ENCODE assay signal across 22 cellular contexts in genomic region chr5:149930754-149931574, GRCh38. TPM values are rescaled to one million over a fixed set of nuclear protein-coding genes. Genes with fewer than 3 reads are reported as not detected.
A peak's percentile ranks its signal among the peaks of the same experiment; 100 is the strongest.
DNase-seq lines count a peak whose midpoint lies in the region; ATAC-seq, FAIRE-seq and TF ChIP-seq lines count a peak whose summit lies in the region.
"Had no signal": no experiment of that assay in that cellular context is flagged by ENCODE, and none has a peak within 500 bp of the region (broad histone marks: within the 10 kb centered on the region; RNA-seq: fewer than 3 reads in every experiment).

No MANE protein-coding gene starts in this region.

- H3K4me3 ChIP-seq in WI38 (ENCODE audit: low read depth, low read length) (peak overlapping the region; percentile 29; the same call in 1 of the 2 replicates), smooth muscle cell (no peak overlapping the region)
- H3K4me3 ChIP-seq: HAP-1 had no signal

- TF ChIP-seq CTCF in WI38 (IDR thresholded peaks at IDR 0.05; ENCODE audit: low read depth, low read length) = no peak
- TF ChIP-seq CTCF in smooth muscle cell (IDR thresholded peaks at IDR 0.05; ENCODE audit: borderline replicate concordance, insufficient read depth, poor library complexity, severe bottlenecking) = no peak

- H3K4me2 ChIP-seq in smooth muscle cell = no peak overlapping the region

- H3K27ac ChIP-seq in smooth muscle cell (ENCODE audit: low read depth) = no peak overlapping the region
- H3K27ac ChIP-seq: C4-2B had no signal

- H3K9me3 ChIP-seq in smooth muscle cell (replicated peaks; ENCODE audit: low read depth) = no peaks in the 10 kb centered on the region
- H3K9me3 ChIP-seq: HAP-1 had no signal

- ATAC-seq in HG02678 (IDR thresholded peaks at IDR 0.05; ENCODE audit: unreplicated experiment) (no peak), GM18520 (IDR thresholded peaks at IDR 0.05; ENCODE audit: unreplicated experiment) (no peak)
- ATAC-seq: activated CD8-positive, alpha-beta memory T cell treated with anti-CD3 and anti-CD28 coated beads, Interleukin-2, amount 10 ng/mL, durations not matched to agents 7 days and 5 days had no signal

- 75% methylated on average over 7 of the region's 7 CpGs for WGBS in smooth muscle cell (ENCODE audit: low lambda C conversion rate)

- DNase-seq in LHCN-M2 (ENCODE audit: low read depth) (peak; percentile 17), smooth muscle cell (lab: John Stamatoyannopoulos, UW; ENCODE audit: unreplicated experiment) (no peak)
- DNase-seq in stimulated activated CD4-positive, alpha-beta T cell treated with anti-CD3 and anti-CD28 coated beads, Interleukin-4, amount 100 ng/mL, for 4 hours = no peak
- DNase-seq: activated CD4-positive, alpha-beta T cell treated with anti-CD3 and anti-CD28 coated beads for 1 hour; activated CD8-positive, alpha-beta memory T cell treated with anti-CD3 and anti-CD28 coated beads, Interleukin-2, amount 10 ng/mL, durations not matched to agents 7 days and 5 days; central memory CD4-positive, alpha-beta T cell; DMS153; effector memory CD4-positive, alpha-beta T cell; Kasumi-1; NCI-H1417 treated with DMSO at 0.1 percent for 48 hours; occipital lobe; stimulated activated CD4-positive, alpha-beta T cell treated with anti-CD3 and anti-CD28 coated beads, Interleukin-4, amount 100 ng/mL, for 24 hours; stimulated activated CD8-positive, alpha-beta memory T cell treated with anti-CD3 and anti-CD28 coated beads, Interleukin-4, amount 100 ng/mL, for 48 hours; T-helper 2 cell had no signal

- no peaks in the 10 kb centered on the region for H3K36me3 ChIP-seq in smooth muscle cell (ENCODE audit: low read depth)
- H3K36me3 ChIP-seq: HAP-1 had no signal

- peak; percentile 33 for FAIRE-seq in islet of Langerhans (lab: Jason Lieb, UNC)

- H3K79me2 ChIP-seq in smooth muscle cell (ENCODE audit: low read depth) = no peaks in the 10 kb centered on the region

- peak overlapping the region; percentile 13 for H2AFZ ChIP-seq in smooth muscle cell (ENCODE audit: low read depth)

- no peaks in the 10 kb centered on the region for H3F3A ChIP-seq in smooth muscle cell (ENCODE audit: low read depth)

- H3K4me1 ChIP-seq in smooth muscle cell (ENCODE audit: low read depth) = no peaks in the 10 kb centered on the region
- H3K4me1 ChIP-seq: HAP-1 had no signal

- no peak overlapping the region for H3K9ac ChIP-seq in smooth muscle cell (ENCODE audit: low read depth)

- H3K27me3 ChIP-seq in smooth muscle cell (ENCODE audit: low read depth) = no peaks in the 10 kb centered on the region

- H4K20me1 ChIP-seq in smooth muscle cell (ENCODE audit: low read depth) = no peaks in the 10 kb centered on the region

RNA-seq across cellular contexts. Expression of gene PDE6A, which starts 13.6 kb away (rescaled TPM):
- total RNA-seq in LHCN-M2 (2014; rRNA removed) = 0.58 and 1.1 TPM in 2 replicates
- polyA plus RNA-seq in LHCN-M2 (2012) = 0.83 TPM
- total RNA-seq in smooth muscle cell = not detected in 2 replicates
- polyA plus RNA-seq in smooth muscle cell = 0.05 TPM in 1 of 2 replicates, not detected in the other
- total RNA-seq: activated CD8-positive, alpha-beta memory T cell treated with anti-CD3 and anti-CD28 coated beads, Interleukin-2, amount 10 ng/mL, durations not matched to agents 7 days and 5 days; activated T-helper 2 cell treated with anti-CD3 and anti-CD28 coated beads, Interferon-gamma antibody, Interleukin-2, Interleukin-4, amounts not matched to agents 10 μg/mL and 5 μg/mL and 100 μg/mL, durations not matched to agents 14 hours and 24 hours and 36 hours; occipital lobe; skeletal muscle tissue had no signal

RNA-seq across cellular contexts. Expression of gene SLC26A2, which starts 29.6 kb away (rescaled TPM):
- 36.2 and 36.3 TPM in 2 replicates for total RNA-seq in LHCN-M2 (2014; rRNA removed)
- 8.1 TPM for polyA plus RNA-seq in LHCN-M2 (2012)
- total RNA-seq in smooth muscle cell = 16.0 and 17.6 TPM in 2 replicates
- polyA plus RNA-seq in smooth muscle cell = 5.1 and 5.2 TPM in 2 replicates
